ENCODE assay signal across 21 cellular contexts in genomic region chr12:25887367-25887766, GRCh38.
DNase-seq lines count a peak whose midpoint lies in the region; ATAC-seq, FAIRE-seq and TF ChIP-seq lines count a peak whose summit lies in the region.
"Had no signal": no experiment of that assay in that cellular context is flagged by ENCODE, and none has a peak within 500 bp of the region (broad histone marks: within the 10 kb centered on the region; RNA-seq: fewer than 3 reads in every experiment).

No MANE protein-coding gene starts in this region.

- CTCF ChIA-PET in endothelial cell of umbilical vein (lab: Charles Lee), result interaction anchor here (0.7 kb wide), 1 partner anchor 36 kb away, joined by 3 read pairs; no protein-coding TSS in a partner anchor

- H3K4me1 ChIP-seq in GM23338 (ENCODE audit: insufficient read depth) (peaks cover 37% of the 10 kb centered on the region), HUES64 (ENCODE audit: insufficient read depth, low read length) (peaks cover 43% of the 10 kb centered on the region), endothelial cell of umbilical vein (ENCODE audit: control insufficient read depth, extremely low read depth, insufficient read depth, low read length) (no peaks in the 10 kb centered on the region), neural progenitor cell (peaks cover 51% of the 10 kb centered on the region)
- H3K4me1 ChIP-seq: BLaER1 treated with 17β-estradiol and CSF1 and Interleukin-3, amounts not matched to agents 10 nM and 100 nM had no signal

- DNase-seq in GM23338 (ENCODE audit: low spot score), result peak; percentile 31
- DNase-seq in endothelial cell of umbilical vein (ENCODE audit: low read depth, low spot score), result no peak
- peak; percentile 48 for DNase-seq in neural progenitor cell (ENCODE audit: low spot score)
- no peak for DNase-seq in activated naive CD4-positive, alpha-beta T cell treated with anti-CD3 and anti-CD28 coated beads, Interleukin-2, amount 50 U/mL, for 72 hours (ENCODE audit: low spot score in 2 of 2)
- no peak for DNase-seq in stimulated activated CD4-positive, alpha-beta T cell treated with anti-CD3 and anti-CD28 coated beads, Interleukin-2, amount 100 ng/mL, for 24 hours
- no peak for DNase-seq in kidney tubule cell (ENCODE audit: low spot score)
- DNase-seq: 8988T; ACHN; CD4-positive, CD25-positive, alpha-beta regulatory T cell; DMS153; DMS79 treated with DMSO at 0.1 percent for 48 hours; EL; GM23248; HCEC 1CT; HFFc6 had no signal

- intact Hi-C loops in endothelial cell of umbilical vein (cut with micrococcal nuclease), result no loop called here

- H3K36me3 ChIP-seq in GM23338 (ENCODE audit: insufficient read depth) (no peaks in the 10 kb centered on the region), HUES64 (ENCODE audit: insufficient read depth, low read length) (no peaks in the 10 kb centered on the region), endothelial cell of umbilical vein (ENCODE audit: control insufficient read depth in 2 of 2, extremely low read depth in 1 of 2, insufficient read depth in 2 of 2, low read length in 2 of 2) (no peaks in the 10 kb centered on the region), neural progenitor cell (no peaks in the 10 kb centered on the region)
- H3K36me3 ChIP-seq: BLaER1 treated with 17β-estradiol and CSF1 and Interleukin-3, amounts not matched to agents 10 nM and 100 nM had no signal

- H4K20me1 ChIP-seq in GM23338 (replicated peaks; ENCODE audit: insufficient read depth) (no peaks in the 10 kb centered on the region), endothelial cell of umbilical vein (replicated peaks; ENCODE audit: control insufficient read depth, extremely low read depth, insufficient read depth, low read length) (no peaks in the 10 kb centered on the region), neural progenitor cell (ENCODE audit: low read depth) (no peaks in the 10 kb centered on the region)
- H4K20me1 ChIP-seq: BLaER1 treated with 17β-estradiol and CSF1 and Interleukin-3, amounts not matched to agents 10 nM and 100 nM had no signal

- no peak; the same call in 2 of the 3 replicates for ATAC-seq in GM23338
- ATAC-seq in activated naive CD4-positive, alpha-beta T cell treated with anti-CD3 and anti-CD28 coated beads, Interleukin-2, amount 50 U/mL, for 72 hours, result no peak
- ATAC-seq: K562 had no signal

- WGBS in HUES64, result 12% methylated on average over 2 of the region's 3 CpGs

- peak; percentile 70 for FAIRE-seq in endothelial cell of umbilical vein (lab: Jason Lieb, UNC)
- FAIRE-seq: D721Med, G401.6, GM12891, K562 had no signal

- H3K9me3 ChIP-seq in HUES64 (ENCODE audit: insufficient read depth, low read depth, low read length) (peaks cover 9% of the 10 kb centered on the region), endothelial cell of umbilical vein (replicated peaks; ENCODE audit: control insufficient read depth, insufficient read depth, low read length) (no peaks in the 10 kb centered on the region), neural progenitor cell (ENCODE audit: low read depth) (no peaks in the 10 kb centered on the region)
- H3K9me3 ChIP-seq: BLaER1 treated with 17β-estradiol and CSF1 and Interleukin-3, amounts not matched to agents 10 nM and 100 nM had no signal

- H3K4me2 ChIP-seq in GM23338, result peak overlapping the region; percentile 21
- H3K4me2 ChIP-seq in endothelial cell of umbilical vein (ENCODE audit: insufficient read depth, low read length), result no peak overlapping the region
- peak overlapping the region; percentile 71 for H3K4me2 ChIP-seq in neural progenitor cell
- H3K4me2 ChIP-seq: BLaER1 treated with 17β-estradiol and CSF1 and Interleukin-3, amounts not matched to agents 10 nM and 100 nM had no signal

- H3K4me3 Mint-ChIP-seq in GM23338 (peak overlapping the region; percentile 2; the same call in 1 of the 3 replicates), neural progenitor cell (no peak overlapping the region)
- H3K4me3 Mint-ChIP-seq: CD4-positive, CD25-positive, alpha-beta regulatory T cell; HFFc6 had no signal

- no TSS peak for BruUV-seq in endothelial cell of umbilical vein (replicated peaks; lab: Mats Ljungman, UMichigan)

- no peaks in the 10 kb centered on the region for H3K9me2 ChIP-seq in GM23338 (ENCODE audit: insufficient read depth)

- H3K79me2 ChIP-seq in GM23338 (replicated peaks; ENCODE audit: insufficient read depth) (no peaks in the 10 kb centered on the region), endothelial cell of umbilical vein (ENCODE audit: control insufficient read depth, insufficient read depth, low read length) (no peaks in the 10 kb centered on the region), neural progenitor cell (ENCODE audit: low read depth) (no peaks in the 10 kb centered on the region)

- H3F3A ChIP-seq in GM23338 (replicated peaks; ENCODE audit: low read depth) (no peaks in the 10 kb centered on the region), neural progenitor cell (ENCODE audit: low read depth) (peaks cover 27% of the 10 kb centered on the region)

- H2AFZ ChIP-seq in GM23338 (no peak overlapping the region), endothelial cell of umbilical vein (ENCODE audit: low read depth, low read length) (no peak overlapping the region), neural progenitor cell (replicated peaks) (no peak overlapping the region)
- H2AFZ ChIP-seq: GM23248 had no signal

- TF ChIP-seq CTCF in GM23338 (conservative IDR thresholded peaks at IDR 0.05; ENCODE audit: low read depth in 2 of 2), result no peak
- TF ChIP-seq CTCF in endothelial cell of umbilical vein (IDR thresholded peaks at IDR 0.05; ENCODE audit: extremely low read depth in 1 of 2, insufficient read depth in 1 of 2, low read depth in 1 of 2, low read length in 2 of 2), result no peak
- no peak for TF ChIP-seq CTCF in neural progenitor cell (IDR thresholded peaks at IDR 0.05)

- no peaks in the 10 kb centered on the region for H3K27me3 ChIP-seq in GM23338 (ENCODE audit: insufficient read depth)
- no peaks in the 10 kb centered on the region for H3K27me3 ChIP-seq in HUES64 (ENCODE audit: insufficient read depth, low read length)
- no peaks in the 10 kb centered on the region for H3K27me3 ChIP-seq in endothelial cell of umbilical vein (ENCODE audit: control insufficient read depth in 2 of 2, insufficient read depth in 2 of 2, low read length in 2 of 2)
- H3K27me3 ChIP-seq in neural progenitor cell, result no peaks in the 10 kb centered on the region
- H3K27me3 ChIP-seq: BLaER1 treated with 17β-estradiol and CSF1 and Interleukin-3, amounts not matched to agents 10 nM and 100 nM had no signal

- H3K27me3 Mint-ChIP-seq in GM23338 (ENCODE audit: insufficient read depth, low read depth, poor library complexity), result peaks cover 10% of the 10 kb centered on the region
- H3K27me3 Mint-ChIP-seq in neural progenitor cell (ENCODE audit: insufficient read depth, low read depth), result no peaks in the 10 kb centered on the region
- H3K27me3 Mint-ChIP-seq: CD4-positive, CD25-positive, alpha-beta regulatory T cell had no signal

- no peak for TF ChIP-seq POLR2A in endothelial cell of umbilical vein (IDR thresholded peaks at IDR 0.05; ENCODE audit: low read depth, low read length)

- peaks cover 14% of the 10 kb centered on the region; the same call in 2 of the 3 replicates for H3K9me3 Mint-ChIP-seq in GM23338
- no peaks in the 10 kb centered on the region for H3K9me3 Mint-ChIP-seq in neural progenitor cell
- peaks cover 0 to 5% of the 10 kb centered on the region in 2 donors for H3K9me3 Mint-ChIP-seq in activated naive CD4-positive, alpha-beta T cell treated with anti-CD3 and anti-CD28 coated beads, Interleukin-2, amount 50 U/mL, for 72 hours

- H3K4me3 ChIP-seq in GM23338 (no peak overlapping the region), HUES64 (ENCODE audit: low read length) (no peak overlapping the region), endothelial cell of umbilical vein (replicated peaks in 1 of 3; ENCODE audit: insufficient read depth in 1 of 3, low read depth in 1 of 3, low read length in 3 of 3) (no peak overlapping the region), neural progenitor cell (no peak overlapping the region)
- H3K4me3 ChIP-seq: BLaER1 treated with 17β-estradiol and CSF1 and Interleukin-3, amounts not matched to agents 10 nM and 100 nM; GM23248; K562 had no signal

- no peaks in the 10 kb centered on the region for H3K9me1 ChIP-seq in endothelial cell of umbilical vein (replicated peaks; ENCODE audit: control insufficient read depth, extremely low read depth, insufficient read depth, low read length)

- dilution Hi-C loops in endothelial cell of umbilical vein (cut with MboI; ENCODE audit: extremely low pct_ligation_motif_present, low sequenced_read_pairs), result no loop called here

- H3K27ac ChIP-seq in GM23338 (ENCODE audit: low read depth) (peak overlapping the region; percentile 48; the same call in 1 of the 2 replicates), HUES64 (ENCODE audit: low read depth, low read length) (peak overlapping the region; percentile 88), endothelial cell of umbilical vein (ENCODE audit: insufficient read depth, low read depth, low read length) (no peak overlapping the region), neural progenitor cell (no peak overlapping the region)
- H3K27ac ChIP-seq: BLaER1 treated with 17β-estradiol and CSF1 and Interleukin-3, amounts not matched to agents 10 nM and 100 nM; GM23248 had no signal

- POLR2A ChIA-PET in endothelial cell of umbilical vein (lab: Charles Lee), result no interaction called here

- H3K27ac Mint-ChIP-seq in GM23338 (peak overlapping the region; percentile 78), neural progenitor cell (peak overlapping the region; percentile 72)
- no peak overlapping the region for H3K27ac Mint-ChIP-seq in activated naive CD4-positive, alpha-beta T cell treated with anti-CD3 and anti-CD28 coated beads, Interleukin-2, amount 50 U/mL, for 72 hours
- H3K27ac Mint-ChIP-seq: CD4-positive, CD25-positive, alpha-beta regulatory T cell; HFFc6 had no signal

- H3K36me3 Mint-ChIP-seq in GM23338 (ENCODE audit: low read depth) (peaks cover 10% of the 10 kb centered on the region), neural progenitor cell (no peaks in the 10 kb centered on the region)
- H3K36me3 Mint-ChIP-seq in activated naive CD4-positive, alpha-beta T cell treated with anti-CD3 and anti-CD28 coated beads, Interleukin-2, amount 50 U/mL, for 72 hours, result no peaks in the 10 kb centered on the region
- H3K36me3 Mint-ChIP-seq: CD4-positive, CD25-positive, alpha-beta regulatory T cell had no signal

- no peak overlapping the region for H3K9ac ChIP-seq in HUES64 (ENCODE audit: low read depth, low read length)
- H3K9ac ChIP-seq in endothelial cell of umbilical vein (replicated peaks; ENCODE audit: extremely low read depth, insufficient read depth, low read length), result no peak overlapping the region
- no peak overlapping the region for H3K9ac ChIP-seq in neural progenitor cell
- H3K9ac ChIP-seq: BLaER1 treated with 17β-estradiol and CSF1 and Interleukin-3, amounts not matched to agents 10 nM and 100 nM; GM23248 had no signal

- H3K4me1 Mint-ChIP-seq in GM23338, result peaks cover 38% of the 10 kb centered on the region
- H3K4me1 Mint-ChIP-seq in neural progenitor cell, result peaks cover 21% of the 10 kb centered on the region
- H3K4me1 Mint-ChIP-seq: CD4-positive, CD25-positive, alpha-beta regulatory T cell had no signal

TF ChIP-seq in endothelial cell of umbilical vein, 7 proteins besides CTCF, POLR2A, EP300 and RAD21 (continues in another document):
- TF ChIP-seq GATA2 (IDR thresholded peaks at IDR 0.05; ENCODE audit: insufficient read depth, insufficient read length, low read depth, low read length), result no peak
- TF ChIP-seq EZH2 (IDR thresholded peaks at IDR 0.05; ENCODE audit: borderline replicate concordance, low read depth, low read length, severe bottlenecking), result no peak

Comparison
In these comparisons a context has a peak if more than half of its experiments do, and no peak if none do; other contexts are left out.
1. DNase-seq: peak in GM23338 (single experiment) and neural progenitor cell (single experiment); none in endothelial cell of umbilical vein (single experiment), activated naive CD4-positive, alpha-beta T cell treated with anti-CD3 and anti-CD28 coated beads, Interleukin-2, amount 50 U/mL, for 72 hours (0 of 2), stimulated activated CD4-positive, alpha-beta T cell treated with anti-CD3 and anti-CD28 coated beads, Interleukin-2, amount 100 ng/mL, for 24 hours (0 of 2) and kidney tubule cell (single experiment).
2. H3K27ac ChIP-seq: peak in GM23338 (single experiment) and HUES64 (single experiment); none in endothelial cell of umbilical vein (single experiment) and neural progenitor cell (single experiment).
3. H3K27ac Mint-ChIP-seq: peak in GM23338 (single experiment) and neural progenitor cell (single experiment); none in activated naive CD4-positive, alpha-beta T cell treated with anti-CD3 and anti-CD28 coated beads, Interleukin-2, amount 50 U/mL, for 72 hours (0 of 2).